ENCODE assay signal across 23 cellular contexts in genomic region chr20:63592661-63593060, GRCh38. TPM values are rescaled to one million over a fixed set of nuclear protein-coding genes. Genes with fewer than 3 reads are reported as not detected.
DNase-seq lines count a peak whose midpoint lies in the region; ATAC-seq, FAIRE-seq and TF ChIP-seq lines count a peak whose summit lies in the region.
"Had no signal": no experiment of that assay in that cellular context is flagged by ENCODE, and none has a peak within 500 bp of the region (broad histone marks: within the 10 kb centered on the region; RNA-seq: fewer than 3 reads in every experiment).

No MANE protein-coding gene starts in this region.

- POLR2A ChIA-PET in RWPE1 (lab: Yijun Ruan, JAX; ENCODE audit: low non-redundant PET) = no interaction called here

- H3K9ac ChIP-seq in kidney (ENCODE audit: low read length in 2 of 2) = no peak overlapping the region
- H3K9ac ChIP-seq: BLaER1 had no signal

- peaks cover 10 to 27% of the 10 kb centered on the region in 2 donors for H3K36me3 ChIP-seq in kidney (ENCODE audit: control insufficient read depth in 1 of 2, insufficient read depth in 2 of 2, low read length in 2 of 2)
- peaks cover 39% of the 10 kb centered on the region for H3K36me3 ChIP-seq in osteoblast (ENCODE audit: insufficient read depth, low read length)
- H3K36me3 ChIP-seq in body of pancreas (replicated peaks in 1 of 2; ENCODE audit: insufficient read depth in 1 of 2, low read depth in 2 of 2) = peaks cover 0 to 15% of the 10 kb centered on the region in 2 donors

- H3K79me2 ChIP-seq in osteoblast (ENCODE audit: insufficient read depth, low read length) = no peaks in the 10 kb centered on the region

- CTCF ChIA-PET in RWPE1 (lab: Yijun Ruan, JAX) = interaction anchor here (0.6 kb wide), 1 partner anchor 10 kb away, joined by 3 read pairs; no protein-coding TSS in a partner anchor

- peak overlapping the region; percentile 1; the same call in 1 of the 2 replicates for H3K27ac ChIP-seq in RWPE1
- H3K27ac ChIP-seq in kidney (ENCODE audit: low read depth in 2 of 2, low read length in 2 of 2) = no peak overlapping the region
- H3K27ac ChIP-seq in osteoblast (ENCODE audit: low read depth, low read length) = no peak overlapping the region
- H3K27ac ChIP-seq in body of pancreas = no peak overlapping the region
- H3K27ac ChIP-seq: 22Rv1, A549, BLaER1 had no signal

- TF ChIP-seq CTCF in RWPE1 (conservative IDR thresholded peaks at IDR 0.05; ENCODE audit: low read depth) = no peak
- TF ChIP-seq CTCF in kidney (IDR thresholded peaks at IDR 0.05; ENCODE audit: borderline replicate concordance, extremely low read depth, insufficient read depth) = no peak
- TF ChIP-seq CTCF in osteoblast (IDR thresholded peaks at IDR 0.05; ENCODE audit: extremely low read depth, low read depth, low read length) = no peak
- TF ChIP-seq CTCF in body of pancreas (IDR thresholded peaks at IDR 0.05) = no peak

- H3K4me1 ChIP-seq in kidney (ENCODE audit: control insufficient read depth in 1 of 2, insufficient read depth in 1 of 2, low read depth in 1 of 2, low read length in 2 of 2) (no peaks in the 10 kb centered on the region), osteoblast (ENCODE audit: insufficient read depth, low read length) (peaks cover 8% of the 10 kb centered on the region), body of pancreas (peaks cover 11% of the 10 kb centered on the region)
- H3K4me1 ChIP-seq: HAP-1 had no signal

- peak; percentile 20 for ATAC-seq in Right ventricle myocardium superior (ENCODE audit: poor library complexity)
- no peak for ATAC-seq in Right ventricle myocardium inferior
- ATAC-seq in body of pancreas = no peak
- ATAC-seq: A549 had no signal

- DNase-seq in Right ventricle myocardium superior (peak; percentile 34), Right ventricle myocardium inferior (ENCODE audit: missing footprints) (no peak), RWPE1 (ENCODE audit: low spot score) (no peak), kidney (peak; percentile 62), osteoblast (ENCODE audit: insufficient read length, low spot score, missing footprints) (peak; percentile 75), body of pancreas (no peak), activated gamma-delta T cell (lab: John Stamatoyannopoulos, UW) (no peak)
- no peak for DNase-seq in activated CD8-positive, alpha-beta memory T cell treated with anti-CD3 and anti-CD28 coated beads, Interleukin-2, amount 50 U/mL, for 48 hours
- DNase-seq: AML-193; CD4-positive, alpha-beta memory T cell; DMS153; DMS79; GDM1; IMR-90 had no signal

- H3K4me2 ChIP-seq in osteoblast (ENCODE audit: insufficient read depth, low read length) = no peak overlapping the region
- H3K4me2 ChIP-seq: A549, BLaER1 had no signal

- H4K20me1 ChIP-seq in osteoblast (ENCODE audit: insufficient read depth, low read length) = peaks cover 15% of the 10 kb centered on the region

- H3K4me3 ChIP-seq in kidney (ENCODE audit: low read length in 2 of 2) (no peak overlapping the region), osteoblast (ENCODE audit: insufficient read depth, low read length) (no peak overlapping the region), body of pancreas (no peak overlapping the region)
- H3K4me3 ChIP-seq: A549, BLaER1, HAP-1 had no signal

- H3K27me3 ChIP-seq in osteoblast (ENCODE audit: insufficient read depth, low read length) (no peaks in the 10 kb centered on the region), body of pancreas (no peaks in the 10 kb centered on the region)
- H3K27me3 ChIP-seq: BLaER1 had no signal

- H3K9me3 ChIP-seq in kidney (ENCODE audit: control insufficient read depth in 1 of 2, low read length in 2 of 2) (no peaks in the 10 kb centered on the region), osteoblast (ENCODE audit: low read depth, low read length) (no peaks in the 10 kb centered on the region), body of pancreas (no peaks in the 10 kb centered on the region)
- H3K9me3 ChIP-seq: A549, BLaER1, HAP-1 had no signal

- intact Hi-C loops in Right ventricle myocardium superior (cut with DNase I) = no loop called here
- intact Hi-C loops in Right ventricle myocardium inferior (cut with DNase I) = no loop called here
- intact Hi-C loops in kidney (cut with DNase I) = no loop called here
- intact Hi-C loops in body of pancreas (cut with DNase I) = no loop called here

- FAIRE-seq in kidney (lab: Jason Lieb, UNC) = no peak
- FAIRE-seq: A549, GM12892, GM18507, H1 had no signal

- no peak overlapping the region for H2AFZ ChIP-seq in osteoblast (ENCODE audit: low read length)

- 87% methylated on average over 13 of the region's 13 CpGs; no CpG with 5 or more reads in 1 of the 2 donors for WGBS in body of pancreas, 2 donors

- no peak for TF ChIP-seq POLR2A in body of pancreas (IDR thresholded peaks at IDR 0.05)

RNA-seq across cellular contexts. Expression of gene HELZ2, which starts 18.6 kb away (rescaled TPM):
- total RNA-seq in Right ventricle myocardium superior (9.7 TPM), Right ventricle myocardium inferior (12.8 TPM), kidney (40.7 TPM), osteoblast (23.3 and 27.5 TPM in 2 replicates), body of pancreas (10 to 100 TPM; 20.8 to 33.3 TPM)
- 3.2 TPM for polyA plus RNA-seq in kidney (ENCODE audit: insufficient read depth, low read depth, low replicate concordance)

RNA-seq across cellular contexts. Expression of gene GMEB2, which starts 34.2 kb away (rescaled TPM):
- total RNA-seq in Right ventricle myocardium superior = 5.5 TPM
- total RNA-seq in Right ventricle myocardium inferior = 6.1 TPM
- total RNA-seq in kidney = 13.4 TPM
- polyA plus RNA-seq in kidney (ENCODE audit: insufficient read depth, low read depth, low replicate concordance) = 6.1 TPM
- total RNA-seq in osteoblast = 7.4 and 9.4 TPM in 2 replicates
- 1 to 10 TPM; 8.9 to 9.9 TPM for total RNA-seq in body of pancreas

RNA-seq across cellular contexts. Expression of gene FNDC11, which starts 38.7 kb away (rescaled TPM):
- total RNA-seq in Right ventricle myocardium superior (0.11 TPM), Right ventricle myocardium inferior (0.16 TPM), kidney (1.6 TPM), osteoblast (under 0.01 TPM in 1 of 2 replicates, not detected in the other), body of pancreas (1 to 10 TPM in 1 of 2 donors, under 1 TPM in 1; 0.66 to 2.9 TPM)
- polyA plus RNA-seq in kidney (ENCODE audit: insufficient read depth, low read depth, low replicate concordance) = 0.47 TPM
- total RNA-seq: Daoy had no signal
- polyA plus RNA-seq: CD14-positive monocyte had no signal

RNA-seq across cellular contexts. Expression of gene SRMS, which starts 45.1 kb away (rescaled TPM):
- total RNA-seq in Right ventricle myocardium superior = not detected
- total RNA-seq in Right ventricle myocardium inferior = not detected
- total RNA-seq in kidney = 0.38 TPM
- polyA plus RNA-seq in kidney (ENCODE audit: insufficient read depth, low read depth, low replicate concordance) = not detected
- not detected in 2 replicates for total RNA-seq in osteoblast
- total RNA-seq in body of pancreas = not detected
- total RNA-seq: CD4-positive, alpha-beta memory T cell; Daoy; IMR-90 had no signal
- polyA plus RNA-seq: A549; CD14-positive monocyte; CD4-positive, alpha-beta memory T cell; IMR-90 had no signal

RNA-seq across cellular contexts. Expression of gene PTK6, which starts 55.5 kb away (rescaled TPM):
- total RNA-seq in Right ventricle myocardium superior (0.13 TPM), Right ventricle myocardium inferior (0.11 TPM), kidney (1.1 TPM), osteoblast (under 0.01 TPM in 1 of 2 replicates, not detected in the other), body of pancreas (1 to 10 TPM; 3.0 to 5.4 TPM)
- polyA plus RNA-seq in kidney (ENCODE audit: insufficient read depth, low read depth, low replicate concordance) = 0.26 TPM
- total RNA-seq: CD4-positive, alpha-beta memory T cell; Daoy; IMR-90 had no signal
- polyA plus RNA-seq: IMR-90 had no signal

Comparison
In these comparisons a context has a peak if more than half of its experiments do, and no peak if none do; other contexts are left out.
1. DNase-seq: peak in Right ventricle myocardium superior (single experiment), kidney (single experiment) and osteoblast (single experiment); none in Right ventricle myocardium inferior (single experiment), RWPE1 (single experiment), body of pancreas (0 of 4), activated CD8-positive, alpha-beta memory T cell treated with anti-CD3 and anti-CD28 coated beads, Interleukin-2, amount 50 U/mL, for 48 hours (single experiment) and activated gamma-delta T cell (single experiment).